Comparison of ENCODE assay signal across 19 cellular contexts in the genomic region with DNA sequence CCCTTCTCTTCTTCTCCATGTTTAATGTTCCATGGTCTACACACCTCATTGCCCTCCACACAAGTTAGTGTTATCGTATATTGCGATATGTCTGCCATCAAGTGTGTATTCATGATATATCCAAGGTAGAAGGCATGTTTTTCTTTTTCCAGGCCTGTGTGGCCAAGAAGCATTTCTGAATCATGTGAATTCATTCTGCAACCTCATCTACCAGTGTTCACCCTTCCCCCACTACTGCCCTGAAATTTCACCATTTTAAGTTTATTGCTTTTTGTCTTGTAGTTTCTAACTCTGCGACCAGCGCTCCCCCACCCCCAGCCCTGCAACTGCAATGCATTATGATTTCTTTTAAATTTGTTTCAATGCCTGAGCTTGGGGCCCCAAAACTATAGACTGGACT.
DNase-seq lines count a peak whose midpoint lies in the region; ATAC-seq, FAIRE-seq and TF ChIP-seq lines count a peak whose summit lies in the region.
"Had no signal": no experiment of that assay in that cellular context is flagged by ENCODE, and none has a peak within 500 bp of the region (broad histone marks: within the 10 kb centered on the region; RNA-seq: fewer than 3 reads in every experiment).

No MANE protein-coding gene starts in this region.

- peak overlapping the region; percentile 53 for H3K4me2 ChIP-seq in A549
- no peak overlapping the region for H3K4me2 ChIP-seq in hepatocyte

- peak overlapping the region; percentile 13 for H2AFZ ChIP-seq in hepatocyte

- no peaks in the 10 kb centered on the region for H3K36me3 ChIP-seq in hepatocyte (replicated peaks; ENCODE audit: insufficient read depth, low read depth)
- H3K36me3 ChIP-seq: adrenal gland, esophagus squamous epithelium, spleen, tibial nerve had no signal

- H4K20me1 ChIP-seq in hepatocyte (ENCODE audit: insufficient read depth, poor library complexity, severe bottlenecking) = no peaks in the 10 kb centered on the region

- no peak for TF ChIP-seq RAD21 in A549 (conservative IDR thresholded peaks at IDR 0.05 in 1 of 2, IDR thresholded peaks at IDR 0.05 in 1 of 2)

- DNase-seq in NCI-H146 (lab: John Stamatoyannopoulos, UW) (peak; percentile 19), NCI-H146 treated with DMSO at 0.1 percent for 48 hours (lab: John Stamatoyannopoulos, UW; ENCODE audit: unreplicated experiment) (no peak), A549 (ENCODE audit: low read depth in 1 of 2, low spot score in 1 of 2) (peak in 1 of 2 experiments; percentile 63), NOMO-1 treated with DMSO at 0.1 percent for 48 hours (lab: John Stamatoyannopoulos, UW; ENCODE audit: unreplicated experiment) (peak; percentile 59), hepatocyte (ENCODE audit: low spot score) (no peak), SW 1271 (lab: John Stamatoyannopoulos, UW) (no peak)
- DNase-seq: adrenal gland, C1 segment of cervical spinal cord, DMS 273 treated with DMSO at 0.1 percent for 48 hours, esophagus squamous epithelium, head of caudate nucleus, natural killer cell, NCI-H1048, psoas muscle, spleen had no signal

- no peak for TF ChIP-seq CTCF in A549 (IDR thresholded peaks at IDR 0.05)
- no peak for TF ChIP-seq CTCF in hepatocyte (IDR thresholded peaks at IDR 0.05; ENCODE audit: poor library complexity)

- H3K27ac ChIP-seq in A549 (peak overlapping the region; percentile 65 to 68), hepatocyte (no peak overlapping the region)
- H3K27ac ChIP-seq: adrenal gland, esophagus squamous epithelium, psoas muscle, spleen, tibial nerve had no signal

- H3K4me1 ChIP-seq in A549 (peaks cover 44% of the 10 kb centered on the region), hepatocyte (ENCODE audit: insufficient read depth) (peaks cover 9% of the 10 kb centered on the region)
- H3K4me1 ChIP-seq: esophagus squamous epithelium, psoas muscle, tibial nerve had no signal

- WGBS in A549 (ENCODE audit: missing lambda C conversion rate) = 92% methylated on average over 4 of the region's 4 CpGs
- 81% methylated on average over 4 of the region's 4 CpGs for WGBS in hepatocyte (ENCODE audit: low lambda C conversion rate, missing lambda C conversion rate)

- no peaks in the 10 kb centered on the region for H3K9me2 ChIP-seq in hepatocyte (replicated peaks; ENCODE audit: insufficient read depth)

- H3K9me3 ChIP-seq in A549 (no peaks in the 10 kb centered on the region), hepatocyte (ENCODE audit: low read depth) (no peaks in the 10 kb centered on the region)
- H3K9me3 ChIP-seq: adrenal gland, esophagus squamous epithelium, psoas muscle, tibial nerve had no signal

- CTCF ChIA-PET in A549 (lab: Yijun Ruan, JAX) = no interaction called here

- ATAC-seq in A549 (peak; percentile 6 to 17; a peak in 3 of 6 replicates), HG03439 (IDR thresholded peaks at IDR 0.05; ENCODE audit: unreplicated experiment) (no peak), HG03025 (IDR thresholded peaks at IDR 0.05; ENCODE audit: low FRiP score, unreplicated experiment) (no peak)
- ATAC-seq: natural killer cell; psoas muscle; stimulated activated effector memory CD8-positive, alpha-beta T cell treated with anti-CD3 and anti-CD28 coated beads, Interleukin-12 subunit alpha, Interleukin-12 subunit beta, amount 100 ng/mL, for 72 hours had no signal

- TF ChIP-seq EP300 in A549 (IDR thresholded peaks at IDR 0.05) = no peak

- H3K4me3 ChIP-seq in A549 (no peak overlapping the region), hepatocyte (no peak overlapping the region)
- H3K4me3 ChIP-seq: adrenal gland, esophagus squamous epithelium, psoas muscle, spleen, tibial nerve had no signal

- no peaks in the 10 kb centered on the region for H3K79me2 ChIP-seq in hepatocyte

- POLR2A ChIA-PET in A549 (lab: Yijun Ruan, JAX) = no interaction called here

- no peak for TF ChIP-seq POLR2A in A549 (IDR thresholded peaks at IDR 0.05; ENCODE audit: low read length)

- FAIRE-seq in A549 (lab: Jason Lieb, UNC) = no peak

- no peaks in the 10 kb centered on the region for H3K27me3 ChIP-seq in hepatocyte
- H3K27me3 ChIP-seq: adrenal gland, esophagus squamous epithelium, spleen, tibial nerve had no signal

TF ChIP-seq in A549, 52 proteins besides CTCF, POLR2A, EP300 and RAD21:
- TF ChIP-seq ZFP36 (IDR thresholded peaks at IDR 0.05; ENCODE audit: borderline replicate concordance, partially characterized antibody) (no peak), HEYL (CRISPR knock-in tag; IDR thresholded peaks at IDR 0.05) (peak; percentile 70; the same call in 1 of the 2 replicates)

Comparison
In these comparisons a context has a peak if more than half of its experiments do, and no peak if none do; other contexts are left out.
1. DNase-seq: peak in NCI-H146 (single experiment) and NOMO-1 treated with DMSO at 0.1 percent for 48 hours (single experiment); none in NCI-H146 treated with DMSO at 0.1 percent for 48 hours (single experiment), hepatocyte (single experiment) and SW 1271 (0 of 2).
2. ATAC-seq: peak in A549 (2 of 2); none in HG03439 (single experiment) and HG03025 (single experiment).